Comparison of ENCODE assay signal across 1 cellular context in the genomic region with DNA sequence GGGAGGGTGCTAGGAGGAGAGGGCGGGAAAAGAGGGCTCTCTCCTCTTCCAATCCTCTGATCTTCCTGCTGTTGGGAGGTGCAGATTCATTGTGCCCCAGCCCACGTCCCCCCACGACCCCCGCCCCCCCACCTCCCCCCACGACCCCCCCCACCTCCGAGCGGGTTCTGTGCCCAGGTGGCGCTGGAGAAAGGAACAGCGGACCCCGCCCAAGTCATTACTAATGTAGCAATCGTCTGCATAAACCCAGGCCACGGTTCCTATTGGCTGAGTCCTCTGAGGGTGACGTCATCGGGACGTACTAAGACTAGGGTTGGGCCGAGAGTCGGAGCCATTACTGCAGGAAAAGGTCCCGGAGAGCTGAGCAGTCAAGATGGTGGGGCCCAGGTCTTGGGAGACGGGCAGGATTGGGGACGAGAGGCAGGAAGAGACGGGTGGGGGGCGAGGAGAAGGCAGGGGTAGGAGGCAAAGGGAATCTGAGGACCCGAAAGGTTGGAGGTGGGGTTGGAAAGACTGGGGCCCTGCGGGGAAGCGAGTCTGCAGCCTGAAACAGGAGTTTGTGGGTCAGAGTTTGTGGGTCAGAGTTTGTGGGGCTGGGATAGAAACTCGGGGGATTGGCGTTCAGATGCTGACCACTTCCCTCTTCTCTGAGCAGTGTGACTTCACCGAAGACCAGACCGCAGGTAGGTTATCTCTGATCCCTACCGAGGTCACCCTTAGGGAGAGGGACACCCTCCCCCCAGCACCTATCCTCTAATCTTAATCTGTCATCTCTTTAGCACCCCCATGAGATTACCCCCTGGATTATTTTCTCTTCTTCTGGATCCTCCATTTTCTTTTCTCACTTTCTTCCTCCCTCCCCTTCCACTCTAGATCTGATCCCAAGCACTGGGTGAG.
A peak's percentile ranks its signal among the peaks of the same experiment; 100 is the strongest.
TF ChIP-seq lines count a peak whose summit lies in the region.

A gene (plus strand): TSS at position 331 of the 897 bp plus-strand sequence. CDS start 43 bp downstream, at position 374.

TF ChIP-seq in K562, 482 proteins besides CTCF, POLR2A, EP300 and RAD21 (continued from another document and continues in another):
- TF ChIP-seq, protein P1, sequence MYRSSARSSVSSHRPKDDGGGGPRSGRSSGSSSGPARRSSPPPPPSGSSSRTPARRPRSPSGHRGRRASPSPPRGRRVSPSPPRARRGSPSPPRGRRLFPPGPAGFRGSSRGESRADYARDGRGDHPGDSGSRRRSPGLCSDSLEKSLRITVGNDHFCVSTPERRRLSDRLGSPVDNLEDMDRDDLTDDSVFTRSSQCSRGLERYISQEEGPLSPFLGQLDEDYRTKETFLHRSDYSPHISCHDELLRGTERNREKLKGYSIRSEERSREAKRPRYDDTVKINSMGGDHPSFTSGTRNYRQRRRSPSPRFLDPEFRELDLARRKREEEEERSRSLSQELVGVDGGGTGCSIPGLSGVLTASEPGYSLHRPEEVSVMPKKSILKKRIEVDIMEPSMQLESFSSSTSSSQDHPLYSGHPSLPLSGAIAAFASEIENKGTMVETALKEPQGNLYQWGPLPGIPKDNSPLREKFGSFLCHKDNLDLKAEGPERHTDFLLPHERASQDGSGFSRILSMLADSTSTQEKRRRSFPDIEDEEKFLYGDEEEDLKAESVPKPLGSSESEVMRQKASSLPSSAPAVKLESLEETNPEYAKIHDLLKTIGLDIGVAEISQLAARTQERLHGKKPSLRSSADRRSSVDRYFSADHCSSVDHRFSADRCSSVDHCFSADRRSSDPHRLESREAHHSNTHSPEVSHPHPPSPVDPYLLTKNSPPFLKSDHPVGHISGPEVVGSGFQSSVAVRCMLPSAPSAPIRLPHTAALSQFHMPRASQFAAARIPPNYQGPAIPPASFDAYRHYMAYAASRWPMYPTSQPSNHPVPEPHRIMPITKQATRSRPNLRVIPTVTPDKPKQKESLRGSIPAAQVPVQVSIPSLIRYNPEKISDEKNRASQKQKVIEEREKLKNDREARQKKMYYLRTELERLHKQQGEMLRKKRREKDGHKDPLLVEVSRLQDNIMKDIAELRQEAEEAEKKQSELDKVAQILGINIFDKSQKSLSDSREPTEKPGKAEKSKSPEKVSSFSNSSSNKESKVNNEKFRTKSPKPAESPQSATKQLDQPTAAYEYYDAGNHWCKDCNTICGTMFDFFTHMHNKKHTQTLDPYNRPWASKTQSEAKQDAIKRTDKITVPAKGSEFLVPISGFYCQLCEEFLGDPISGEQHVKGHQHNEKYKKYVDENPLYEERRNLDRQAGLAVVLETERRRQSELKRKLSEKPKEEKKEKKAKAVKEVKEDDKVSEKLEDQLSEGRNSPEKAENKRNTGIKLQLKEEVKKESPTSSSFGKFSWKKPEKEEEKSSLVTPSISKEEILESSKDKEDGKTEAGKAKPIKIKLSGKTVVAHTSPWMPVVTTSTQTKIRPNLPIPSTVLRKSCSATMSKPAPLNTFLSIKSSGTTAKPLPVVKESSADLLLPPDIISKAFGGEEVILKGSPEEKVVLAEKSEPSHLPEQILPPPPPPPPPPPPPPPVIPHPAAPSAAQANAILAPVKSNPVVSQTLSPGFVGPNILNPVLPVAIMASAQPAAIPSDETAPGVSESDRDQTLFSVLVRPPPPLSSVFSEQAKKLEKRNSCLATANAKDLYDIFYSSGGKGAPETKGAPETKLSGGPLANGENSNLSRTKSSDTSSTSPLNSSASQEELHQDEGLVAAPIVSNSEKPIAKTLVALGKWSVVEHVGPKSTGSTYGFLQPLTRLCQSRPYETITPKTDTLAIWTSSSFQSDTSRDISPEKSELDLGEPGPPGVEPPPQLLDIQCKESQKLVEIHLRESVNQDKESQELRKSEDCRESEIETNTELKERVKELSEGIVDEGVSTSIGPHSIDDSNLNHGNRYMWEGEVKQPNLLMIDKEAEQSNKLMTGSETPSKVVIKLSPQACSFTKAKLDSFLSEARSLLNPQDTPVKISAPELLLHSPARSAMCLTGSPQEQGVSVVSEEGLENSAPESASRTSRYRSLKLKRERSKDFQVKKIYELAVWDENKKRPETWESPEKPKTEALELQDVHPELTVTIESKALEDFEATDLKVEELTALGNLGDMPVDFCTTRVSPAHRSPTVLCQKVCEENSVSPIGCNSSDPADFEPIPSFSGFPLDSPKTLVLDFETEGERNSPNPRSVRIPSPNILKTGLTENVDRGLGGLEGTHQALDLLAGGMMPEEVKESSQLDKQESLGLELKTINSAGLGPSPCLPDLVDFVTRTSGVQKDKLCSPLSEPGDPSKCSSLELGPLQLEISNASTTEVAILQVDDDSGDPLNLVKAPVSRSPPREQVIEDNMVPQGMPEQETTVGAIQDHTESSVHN (IDR thresholded peaks at IDR 0.05; ENCODE audit: borderline replicate concordance in 1 of 2, low read depth in 1 of 2): peak in 1 of 2 experiments; percentile 24; a peak in 1 of 4 replicates
- TF ChIP-seq TOE1 (IDR thresholded peaks at IDR 0.05; ENCODE audit: borderline replicate concordance) (peak; percentile 73; the same call in 1 of the 2 replicates), TOE1 (CRISPR knock-in tag; IDR thresholded peaks at IDR 0.05; ENCODE audit: borderline replicate concordance, low read depth) (no peak), NONO (IDR thresholded peaks at IDR 0.05; ENCODE audit: low read depth in 2 of 2, low read length in 1 of 2) (0 out of 4 replicates have a peak, but pooled peaks of 1 of the 2 experiments have one; percentile 38), PHB (CRISPR knock-in tag; IDR thresholded peaks at IDR 0.05) (peak; percentile 93), CSDE1 (IDR thresholded peaks at IDR 0.05) (no peak), TAF9B (IDR thresholded peaks at IDR 0.05; ENCODE audit: partially characterized antibody) (peak; percentile 94), SMARCE1 (IDR thresholded peaks at IDR 0.05) (peak; percentile 80), HCFC1 (IDR thresholded peaks at IDR 0.05; ENCODE audit: low read depth, low read length) (peak; percentile 13; the same call in 1 of the 2 replicates), ELF4 (CRISPR knock-in tag; IDR thresholded peaks at IDR 0.05) (peak; percentile 99), ZNF431 (CRISPR knock-in tag; IDR thresholded peaks at IDR 0.05) (peak; percentile 42; the same call in 1 of the 2 replicates), EZH2 (IDR thresholded peaks at IDR 0.05; ENCODE audit: borderline replicate concordance, low read depth, low read length) (no peak), FOXK1 (CRISPR knock-in tag; IDR thresholded peaks at IDR 0.05; ENCODE audit: borderline replicate concordance) (peak; percentile 80; the same call in 1 of the 2 replicates), CEBPG (CRISPR knock-in tag; IDR thresholded peaks at IDR 0.05) (peak; percentile 82), CEBPG (tag; conservative IDR thresholded peaks at IDR 0.05 in 1 of 2, IDR thresholded peaks at IDR 0.05 in 1 of 2) (peak; percentile 69 to 86), ZNF57 (CRISPR knock-in tag; IDR thresholded peaks at IDR 0.05) (peak; percentile 19; the same call in 1 of the 2 replicates), KLF13 (tag; IDR thresholded peaks at IDR 0.05; ENCODE audit: borderline replicate concordance, low read depth) (no peak), ZNF134 (CRISPR knock-in tag; conservative IDR thresholded peaks at IDR 0.05) (no peak), BRD4 (IDR thresholded peaks at IDR 0.05) (peak; percentile 88; the same call in 1 of the 2 replicates), KDM4B (IDR thresholded peaks at IDR 0.05; ENCODE audit: borderline replicate concordance in 2 of 2, low read depth in 1 of 2) (no peak), RHOXF2B (CRISPR knock-in tag; conservative IDR thresholded peaks at IDR 0.05) (0 out of 2 replicates have a peak, but pooled peaks have one; percentile 66), GABPB2 (CRISPR knock-in tag; conservative IDR thresholded peaks at IDR 0.05) (peak; percentile 71; the same call in 1 of the 2 replicates), SETDB1 (IDR thresholded peaks at IDR 0.05; ENCODE audit: low read length) (no peak), SAP30 (IDR thresholded peaks at IDR 0.05; ENCODE audit: borderline replicate concordance, insufficient read depth, low read depth, low read length, poor library complexity, severe bottlenecking) (no peak), RBM25 (IDR thresholded peaks at IDR 0.05; ENCODE audit: low read depth, low read length, severe bottlenecking) (no peak), SP1 (CRISPR knock-in tag; IDR thresholded peaks at IDR 0.05) (peak; percentile 19; the same call in 1 of the 2 replicates), CCNT2 (IDR thresholded peaks at IDR 0.05; ENCODE audit: borderline replicate concordance, extremely low read depth, insufficient read length, low read depth, low read length) (peak; percentile 49), RBM22 (IDR thresholded peaks at IDR 0.05; ENCODE audit: low read depth, low read length, poor library complexity, severe bottlenecking) (peak; percentile 36), SRSF3 (IDR thresholded peaks at IDR 0.05; ENCODE audit: insufficient read depth, low read length) (no peak)
- TF ChIP-seq, protein P2, sequence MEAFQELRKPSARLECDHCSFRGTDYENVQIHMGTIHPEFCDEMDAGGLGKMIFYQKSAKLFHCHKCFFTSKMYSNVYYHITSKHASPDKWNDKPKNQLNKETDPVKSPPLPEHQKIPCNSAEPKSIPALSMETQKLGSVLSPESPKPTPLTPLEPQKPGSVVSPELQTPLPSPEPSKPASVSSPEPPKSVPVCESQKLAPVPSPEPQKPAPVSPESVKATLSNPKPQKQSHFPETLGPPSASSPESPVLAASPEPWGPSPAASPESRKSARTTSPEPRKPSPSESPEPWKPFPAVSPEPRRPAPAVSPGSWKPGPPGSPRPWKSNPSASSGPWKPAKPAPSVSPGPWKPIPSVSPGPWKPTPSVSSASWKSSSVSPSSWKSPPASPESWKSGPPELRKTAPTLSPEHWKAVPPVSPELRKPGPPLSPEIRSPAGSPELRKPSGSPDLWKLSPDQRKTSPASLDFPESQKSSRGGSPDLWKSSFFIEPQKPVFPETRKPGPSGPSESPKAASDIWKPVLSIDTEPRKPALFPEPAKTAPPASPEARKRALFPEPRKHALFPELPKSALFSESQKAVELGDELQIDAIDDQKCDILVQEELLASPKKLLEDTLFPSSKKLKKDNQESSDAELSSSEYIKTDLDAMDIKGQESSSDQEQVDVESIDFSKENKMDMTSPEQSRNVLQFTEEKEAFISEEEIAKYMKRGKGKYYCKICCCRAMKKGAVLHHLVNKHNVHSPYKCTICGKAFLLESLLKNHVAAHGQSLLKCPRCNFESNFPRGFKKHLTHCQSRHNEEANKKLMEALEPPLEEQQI (IDR thresholded peaks at IDR 0.05): no peak
- TF ChIP-seq, protein P3, sequence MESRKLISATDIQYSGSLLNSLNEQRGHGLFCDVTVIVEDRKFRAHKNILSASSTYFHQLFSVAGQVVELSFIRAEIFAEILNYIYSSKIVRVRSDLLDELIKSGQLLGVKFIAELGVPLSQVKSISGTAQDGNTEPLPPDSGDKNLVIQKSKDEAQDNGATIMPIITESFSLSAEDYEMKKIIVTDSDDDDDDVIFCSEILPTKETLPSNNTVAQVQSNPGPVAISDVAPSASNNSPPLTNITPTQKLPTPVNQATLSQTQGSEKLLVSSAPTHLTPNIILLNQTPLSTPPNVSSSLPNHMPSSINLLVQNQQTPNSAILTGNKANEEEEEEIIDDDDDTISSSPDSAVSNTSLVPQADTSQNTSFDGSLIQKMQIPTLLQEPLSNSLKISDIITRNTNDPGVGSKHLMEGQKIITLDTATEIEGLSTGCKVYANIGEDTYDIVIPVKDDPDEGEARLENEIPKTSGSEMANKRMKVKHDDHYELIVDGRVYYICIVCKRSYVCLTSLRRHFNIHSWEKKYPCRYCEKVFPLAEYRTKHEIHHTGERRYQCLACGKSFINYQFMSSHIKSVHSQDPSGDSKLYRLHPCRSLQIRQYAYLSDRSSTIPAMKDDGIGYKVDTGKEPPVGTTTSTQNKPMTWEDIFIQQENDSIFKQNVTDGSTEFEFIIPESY (CRISPR knock-in tag; IDR thresholded peaks at IDR 0.05): peak; percentile 11; the same call in 1 of the 2 replicates
- TF ChIP-seq, protein P4, sequence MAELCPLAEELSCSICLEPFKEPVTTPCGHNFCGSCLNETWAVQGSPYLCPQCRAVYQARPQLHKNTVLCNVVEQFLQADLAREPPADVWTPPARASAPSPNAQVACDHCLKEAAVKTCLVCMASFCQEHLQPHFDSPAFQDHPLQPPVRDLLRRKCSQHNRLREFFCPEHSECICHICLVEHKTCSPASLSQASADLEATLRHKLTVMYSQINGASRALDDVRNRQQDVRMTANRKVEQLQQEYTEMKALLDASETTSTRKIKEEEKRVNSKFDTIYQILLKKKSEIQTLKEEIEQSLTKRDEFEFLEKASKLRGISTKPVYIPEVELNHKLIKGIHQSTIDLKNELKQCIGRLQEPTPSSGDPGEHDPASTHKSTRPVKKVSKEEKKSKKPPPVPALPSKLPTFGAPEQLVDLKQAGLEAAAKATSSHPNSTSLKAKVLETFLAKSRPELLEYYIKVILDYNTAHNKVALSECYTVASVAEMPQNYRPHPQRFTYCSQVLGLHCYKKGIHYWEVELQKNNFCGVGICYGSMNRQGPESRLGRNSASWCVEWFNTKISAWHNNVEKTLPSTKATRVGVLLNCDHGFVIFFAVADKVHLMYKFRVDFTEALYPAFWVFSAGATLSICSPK (IDR thresholded peaks at IDR 0.05; ENCODE audit: borderline replicate concordance): peak; percentile 83; the same call in 1 of the 2 replicates
- TF ChIP-seq, protein P5, sequence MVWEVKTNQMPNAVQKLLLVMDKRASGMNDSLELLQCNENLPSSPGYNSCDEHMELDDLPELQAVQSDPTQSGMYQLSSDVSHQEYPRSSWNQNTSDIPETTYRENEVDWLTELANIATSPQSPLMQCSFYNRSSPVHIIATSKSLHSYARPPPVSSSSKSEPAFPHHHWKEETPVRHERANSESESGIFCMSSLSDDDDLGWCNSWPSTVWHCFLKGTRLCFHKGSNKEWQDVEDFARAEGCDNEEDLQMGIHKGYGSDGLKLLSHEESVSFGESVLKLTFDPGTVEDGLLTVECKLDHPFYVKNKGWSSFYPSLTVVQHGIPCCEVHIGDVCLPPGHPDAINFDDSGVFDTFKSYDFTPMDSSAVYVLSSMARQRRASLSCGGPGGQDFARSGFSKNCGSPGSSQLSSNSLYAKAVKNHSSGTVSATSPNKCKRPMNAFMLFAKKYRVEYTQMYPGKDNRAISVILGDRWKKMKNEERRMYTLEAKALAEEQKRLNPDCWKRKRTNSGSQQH (CRISPR knock-in tag; IDR thresholded peaks at IDR 0.05): peak; percentile 98
- TF ChIP-seq, protein P6, sequence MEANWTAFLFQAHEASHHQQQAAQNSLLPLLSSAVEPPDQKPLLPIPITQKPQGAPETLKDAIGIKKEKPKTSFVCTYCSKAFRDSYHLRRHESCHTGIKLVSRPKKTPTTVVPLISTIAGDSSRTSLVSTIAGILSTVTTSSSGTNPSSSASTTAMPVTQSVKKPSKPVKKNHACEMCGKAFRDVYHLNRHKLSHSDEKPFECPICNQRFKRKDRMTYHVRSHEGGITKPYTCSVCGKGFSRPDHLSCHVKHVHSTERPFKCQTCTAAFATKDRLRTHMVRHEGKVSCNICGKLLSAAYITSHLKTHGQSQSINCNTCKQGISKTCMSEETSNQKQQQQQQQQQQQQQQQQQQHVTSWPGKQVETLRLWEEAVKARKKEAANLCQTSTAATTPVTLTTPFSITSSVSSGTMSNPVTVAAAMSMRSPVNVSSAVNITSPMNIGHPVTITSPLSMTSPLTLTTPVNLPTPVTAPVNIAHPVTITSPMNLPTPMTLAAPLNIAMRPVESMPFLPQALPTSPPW (CRISPR knock-in tag; IDR thresholded peaks at IDR 0.05): peak; percentile 92
- TF ChIP-seq, protein P7, sequence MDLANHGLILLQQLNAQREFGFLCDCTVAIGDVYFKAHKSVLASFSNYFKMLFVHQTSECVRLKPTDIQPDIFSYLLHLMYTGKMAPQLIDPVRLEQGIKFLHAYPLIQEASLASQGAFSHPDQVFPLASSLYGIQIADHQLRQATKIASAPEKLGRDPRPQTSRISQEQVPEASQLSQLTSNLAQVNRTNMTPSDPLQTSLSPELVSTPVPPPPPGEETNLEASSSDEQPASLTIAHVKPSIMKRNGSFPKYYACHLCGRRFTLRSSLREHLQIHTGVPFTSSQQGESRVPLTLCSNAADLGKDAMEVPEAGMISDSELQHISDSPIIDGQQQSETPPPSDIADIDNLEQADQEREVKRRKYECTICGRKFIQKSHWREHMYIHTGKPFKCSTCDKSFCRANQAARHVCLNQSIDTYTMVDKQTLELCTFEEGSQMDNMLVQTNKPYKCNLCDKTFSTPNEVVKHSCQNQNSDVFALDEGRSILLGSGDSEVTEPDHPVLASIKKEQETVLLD (IDR thresholded peaks at IDR 0.05): peak; percentile 52; the same call in 1 of the 2 replicates
